ENCODE assay signal across 10 cellular contexts in genomic region chr9:6973762-6974161, GRCh38.
DNase-seq lines count a peak whose midpoint lies in the region; ATAC-seq, FAIRE-seq and TF ChIP-seq lines count a peak whose summit lies in the region.
"Had no signal": no experiment of that assay in that cellular context is flagged by ENCODE, and none has a peak within 500 bp of the region (broad histone marks: within the 10 kb centered on the region; RNA-seq: fewer than 3 reads in every experiment).

No MANE protein-coding gene starts in this region.

- H3K27me3 ChIP-seq in bronchial epithelial cell (ENCODE audit: control insufficient read depth, insufficient read depth, low read length) (no peaks in the 10 kb centered on the region), H9 (ENCODE audit: insufficient read depth, low read length) (no peaks in the 10 kb centered on the region), testis (no peaks in the 10 kb centered on the region), smooth muscle cell (ENCODE audit: low read depth) (no peaks in the 10 kb centered on the region)

- no peak overlapping the region for H3K4ac ChIP-seq in H9 (ENCODE audit: low read depth, low read length)

- no peak overlapping the region for H4K5ac ChIP-seq in H9 (ENCODE audit: insufficient read length, low read depth, low read length)

- ATAC-seq in GM18511 (IDR thresholded peaks at IDR 0.05; ENCODE audit: unreplicated experiment) (peak; percentile 98), GM21529 (IDR thresholded peaks at IDR 0.05; ENCODE audit: unreplicated experiment) (peak; percentile 99), HG03442 (IDR thresholded peaks at IDR 0.05; ENCODE audit: unreplicated experiment) (peak; percentile 99)

- H3K27ac Mint-ChIP-seq in H9, result no peak overlapping the region

- no CpG with 5 or more reads among the region's 2 CpGs for WGBS in H9 (ENCODE audit: extremely low coverage, insufficient read length, low lambda C conversion rate)
- 77 to 86% methylated on average over 2 of the region's 2 CpGs for WGBS in testis, 2 donors
- WGBS in smooth muscle cell (ENCODE audit: low lambda C conversion rate), result 93% methylated on average over 2 of the region's 2 CpGs

- H3K4me1 ChIP-seq in H9 (ENCODE audit: insufficient read depth, low read length) (no peaks in the 10 kb centered on the region), testis (no peaks in the 10 kb centered on the region), smooth muscle cell (ENCODE audit: low read depth) (no peaks in the 10 kb centered on the region)

- H2BK20ac ChIP-seq in H9 (ENCODE audit: low read depth, low read length, poor library complexity, severe bottlenecking), result no peak overlapping the region

- no peaks in the 10 kb centered on the region for H3K27me3 Mint-ChIP-seq in H9 (ENCODE audit: low read depth)

- no peaks in the 10 kb centered on the region for H3K23me2 ChIP-seq in H9 (ENCODE audit: insufficient read length, low read depth, low read length, poor library complexity, severe bottlenecking)

- H2AFZ ChIP-seq in H9 (ENCODE audit: low read length) (no peak overlapping the region), smooth muscle cell (ENCODE audit: low read depth) (no peak overlapping the region)

- no peak overlapping the region for H2BK120ac ChIP-seq in H9 (ENCODE audit: low read depth, low read length, poor library complexity, severe bottlenecking)

- H3K27ac ChIP-seq in H9 (ENCODE audit: insufficient read length, low read depth, low read length), result no peak overlapping the region
- no peak overlapping the region for H3K27ac ChIP-seq in testis
- H3K27ac ChIP-seq in smooth muscle cell (ENCODE audit: low read depth), result no peak overlapping the region
- H3K27ac ChIP-seq: VCaP had no signal

- H3K36me3 Mint-ChIP-seq in H9 (ENCODE audit: insufficient read depth in 1 of 3, low read depth in 3 of 3), result no peaks in the 10 kb centered on the region

- intact Hi-C loops in testis (cut with DNase I; ENCODE audit: low total_unique reads), result no loop called here

- H4K8ac ChIP-seq in H9 (replicated peaks; ENCODE audit: insufficient read length, low read depth, low read length), result no peak overlapping the region

- H3K56ac ChIP-seq in H9 (ENCODE audit: insufficient read length, low read depth, low read length), result no peak overlapping the region

- H2BK5ac ChIP-seq in H9 (ENCODE audit: insufficient read length, low read length), result no peak overlapping the region

- H3K4me3 Mint-ChIP-seq in H9, result no peak overlapping the region

- H3K4me3 ChIP-seq in bronchial epithelial cell (ENCODE audit: low read depth, low read length), result no peak overlapping the region
- no peak overlapping the region for H3K4me3 ChIP-seq in testis
- no peak overlapping the region for H3K4me3 ChIP-seq in smooth muscle cell

- H3K4me2 ChIP-seq in H9 (ENCODE audit: insufficient read depth, insufficient read length, low read length), result no peak overlapping the region
- no peak overlapping the region for H3K4me2 ChIP-seq in smooth muscle cell

- H3T11ph ChIP-seq in H9 (ENCODE audit: low read length), result no peak overlapping the region

- H3K9me3 Mint-ChIP-seq in H9, result no peaks in the 10 kb centered on the region

- H3K79me2 ChIP-seq in H9 (ENCODE audit: insufficient read depth, low read length) (no peaks in the 10 kb centered on the region), smooth muscle cell (ENCODE audit: low read depth) (no peaks in the 10 kb centered on the region)

- H3K79me1 ChIP-seq in H9 (ENCODE audit: insufficient read depth, low read depth, low read length, poor library complexity, severe bottlenecking), result no peaks in the 10 kb centered on the region

- H3K9ac ChIP-seq in H9 (ENCODE audit: extremely low read depth, insufficient read length, low read length) (no peak overlapping the region), smooth muscle cell (ENCODE audit: low read depth) (no peak overlapping the region)

- H3K36me3 ChIP-seq in bronchial epithelial cell (ENCODE audit: control insufficient read depth, insufficient read depth, low read length) (no peaks in the 10 kb centered on the region), testis (ENCODE audit: low read depth, missing control alignments) (no peaks in the 10 kb centered on the region), smooth muscle cell (ENCODE audit: low read depth) (no peaks in the 10 kb centered on the region)

- no peak overlapping the region for H3K18ac ChIP-seq in H9 (ENCODE audit: insufficient read length, low read depth, low read length)

- H3K14ac ChIP-seq in H9 (ENCODE audit: insufficient read depth, low read length), result no peak overlapping the region

- no peaks in the 10 kb centered on the region for H3K4me1 Mint-ChIP-seq in H9

- H2BK12ac ChIP-seq in H9 (ENCODE audit: insufficient read length, low read depth, low read length), result no peak overlapping the region

- DNase-seq in bronchial epithelial cell (ENCODE audit: low read depth) (peak; percentile 69), H9 (no peak), testis (no peak), smooth muscle cell (lab: John Stamatoyannopoulos, UW; ENCODE audit: unreplicated experiment) (no peak)
- DNase-seq in activated effector memory CD4-positive, alpha-beta T cell treated with Interleukin-2 at 50 U/mL for 16 hours, result no peak
- DNase-seq: NCI-H146 had no signal

- H3F3A ChIP-seq in smooth muscle cell (ENCODE audit: low read depth), result no peaks in the 10 kb centered on the region

- no peaks in the 10 kb centered on the region for H3K9me3 ChIP-seq in H9 (ENCODE audit: control insufficient read depth, low read depth, low read length)
- H3K9me3 ChIP-seq in testis, result no peaks in the 10 kb centered on the region
- H3K9me3 ChIP-seq in smooth muscle cell (replicated peaks; ENCODE audit: low read depth), result no peaks in the 10 kb centered on the region

- no peak for FAIRE-seq in bronchial epithelial cell (lab: Jason Lieb, UNC)

- H3K23ac ChIP-seq in H9 (ENCODE audit: insufficient read length, low read depth, low read length), result no peak overlapping the region

- H2BK15ac ChIP-seq in H9 (ENCODE audit: low read depth, low read length), result no peak overlapping the region

- TF ChIP-seq POLR2A in testis (IDR thresholded peaks at IDR 0.05), result no peak

- no peak overlapping the region for H4K91ac ChIP-seq in H9 (ENCODE audit: insufficient read length, low read depth, low read length)

- TF ChIP-seq CTCF in bronchial epithelial cell (IDR thresholded peaks at IDR 0.05; ENCODE audit: insufficient read depth, low read length, severe bottlenecking) (no peak), H9 (conservative IDR thresholded peaks at IDR 0.05) (no peak), testis (IDR thresholded peaks at IDR 0.05) (no peak), smooth muscle cell (IDR thresholded peaks at IDR 0.05; ENCODE audit: borderline replicate concordance, insufficient read depth, poor library complexity, severe bottlenecking) (no peak)

- no peak overlapping the region for H2AK5ac ChIP-seq in H9 (ENCODE audit: insufficient read length, low read length)

- H4K20me1 ChIP-seq in H9 (ENCODE audit: control insufficient read depth, insufficient read depth, insufficient read length), result no peaks in the 10 kb centered on the region
- H4K20me1 ChIP-seq in smooth muscle cell (ENCODE audit: low read depth), result peaks cover 51% of the 10 kb centered on the region
